1 cellular context compared by ENCODE assay signal in genomic region chr2:238024986-238025385, GRCh38.
TF ChIP-seq lines count a peak whose summit lies in the region.

No MANE protein-coding gene starts in this region.

TF ChIP-seq in WTC11, 78 proteins besides CTCF, POLR2A, EP300 and RAD21 (continued from another document):
- TF ChIP-seq, protein P1, sequence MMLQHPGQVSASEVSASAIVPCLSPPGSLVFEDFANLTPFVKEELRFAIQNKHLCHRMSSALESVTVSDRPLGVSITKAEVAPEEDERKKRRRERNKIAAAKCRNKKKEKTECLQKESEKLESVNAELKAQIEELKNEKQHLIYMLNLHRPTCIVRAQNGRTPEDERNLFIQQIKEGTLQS (CRISPR knock-in tag; conservative IDR thresholded peaks at IDR 0.05), result no peak
- TF ChIP-seq SMAD3 (CRISPR knock-in tag; IDR thresholded peaks at IDR 0.05; ENCODE audit: borderline replicate concordance), result no peak
